8 cellular contexts compared by ENCODE assay signal in genomic region chr15:75455982-75456531, GRCh38. TPM values are rescaled to one million over a fixed set of nuclear protein-coding genes. Genes with fewer than 3 reads are reported as not detected.
DNase-seq lines count a peak whose midpoint lies in the region; ATAC-seq, FAIRE-seq and TF ChIP-seq lines count a peak whose summit lies in the region.

No MANE protein-coding gene starts in this region.

- ATAC-seq in GM21576 (IDR thresholded peaks at IDR 0.05; ENCODE audit: unreplicated experiment), result no peak

- peak; percentile 63 for DNase-seq in H54 (ENCODE audit: insufficient read length, low spot score)
- DNase-seq in RPMI7951 (ENCODE audit: low read depth), result peak; percentile 56
- peak; percentile 36 for DNase-seq in amniotic epithelial cell (ENCODE audit: low read depth)
- DNase-seq in iPS-NIHi7 (ENCODE audit: extremely low spot score), result peak; percentile 54
- peak; percentile 58 for DNase-seq in stimulated activated CD4-positive, alpha-beta T cell treated with anti-CD3 and anti-CD28 coated beads, Interleukin-4, amount 100 ng/mL, for 24 hours
- no peak for DNase-seq in SK-N-DZ (ENCODE audit: low spot score)

- no peaks in the 10 kb centered on the region for H3K9me3 ChIP-seq in BLaER1

- H3K4me2 ChIP-seq in BLaER1, result peak overlapping the region; percentile 84

- H3K4me3 ChIP-seq in BLaER1, result peak overlapping the region; percentile 90

- H3K27ac ChIP-seq in BLaER1, result peak overlapping the region; percentile 79

- H3K9ac ChIP-seq in BLaER1, result peak overlapping the region; percentile 95

- H3K27me3 ChIP-seq in BLaER1, result no peaks in the 10 kb centered on the region

- peak; percentile 34; the same call in 1 of the 2 replicates for TF ChIP-seq POLR2A in H54 (IDR thresholded peaks at IDR 0.05; ENCODE audit: low read depth, low read length)

- peaks cover 5% of the 10 kb centered on the region; the same call in 1 of the 2 replicates for H4K20me1 ChIP-seq in BLaER1

- H3K4me1 ChIP-seq in BLaER1, result peaks cover 14% of the 10 kb centered on the region

- no peak for FAIRE-seq in H54 (lab: Jason Lieb, UNC)

- no peaks in the 10 kb centered on the region for H3K36me3 ChIP-seq in BLaER1

RNA-seq across cellular contexts. Expression of gene SIN3A, which starts 4.6 kb away (rescaled TPM):
- 22.8 and 29.7 TPM in 2 replicates for total RNA-seq in RPMI7951 (2014; rRNA removed; shearing (Covaris generic))
- polyA plus RNA-seq in SK-N-DZ (2014; cell fraction: cytosol; rRNA removed), result 22.4 and 23.1 TPM in 2 replicates
- polyA plus RNA-seq in SK-N-DZ (2014; cell fraction: nucleus; rRNA removed), result 8.6 and 18.7 TPM in 2 replicates
